In genomic region chr2:213238753-213239591, GRCh38 we compare ENCODE assay signal across 8 cellular contexts. TPM values are rescaled to one million over a fixed set of nuclear protein-coding genes. Genes with fewer than 3 reads are reported as not detected.
A peak's percentile ranks its signal among the peaks of the same experiment; 100 is the strongest.
DNase-seq lines count a peak whose midpoint lies in the region; ATAC-seq lines count a peak whose summit lies in the region.

No MANE protein-coding gene starts in this region.

- ATAC-seq in GM18520 (IDR thresholded peaks at IDR 0.05; ENCODE audit: unreplicated experiment) (peak; percentile 32), HG02610 (IDR thresholded peaks at IDR 0.05; ENCODE audit: unreplicated experiment) (peak; percentile 50)

- DNase-seq in RPMI7951 (ENCODE audit: low read depth): peak; percentile 89
- DNase-seq in iris pigment epithelial cell (ENCODE audit: low read depth): peak; percentile 95
- no peak for DNase-seq in stimulated activated naive CD4-positive, alpha-beta T cell treated with Interleukin-2 at 50 U/mL for 16 hours (lab: John Stamatoyannopoulos, UW)
- DNase-seq in NCI-H69 (lab: John Stamatoyannopoulos, UW): no peak
- DNase-seq in HUDEP-2 (lab: John Stamatoyannopoulos, UW; ENCODE audit: unreplicated experiment in 76 of 76): no peak
- no peak for DNase-seq in UCSD-AML1 (lab: John Stamatoyannopoulos, UW; ENCODE audit: unreplicated experiment)

RNA-seq across cellular contexts. Expression of gene SPAG16, which starts 45.3 kb away (rescaled TPM):
- 29.9 and 32.3 TPM in 2 replicates for total RNA-seq in RPMI7951 (2014; rRNA removed; shearing (Covaris generic))

Comparison
In these comparisons a context has a peak if more than half of its experiments do, and no peak if none do; other contexts are left out.
1. DNase-seq: peak in RPMI7951 (single experiment) and iris pigment epithelial cell (single experiment); none in stimulated activated naive CD4-positive, alpha-beta T cell treated with Interleukin-2 at 50 U/mL for 16 hours (single experiment), NCI-H69 (single experiment), HUDEP-2 (0 of 76) and UCSD-AML1 (single experiment).